In the genomic region with DNA sequence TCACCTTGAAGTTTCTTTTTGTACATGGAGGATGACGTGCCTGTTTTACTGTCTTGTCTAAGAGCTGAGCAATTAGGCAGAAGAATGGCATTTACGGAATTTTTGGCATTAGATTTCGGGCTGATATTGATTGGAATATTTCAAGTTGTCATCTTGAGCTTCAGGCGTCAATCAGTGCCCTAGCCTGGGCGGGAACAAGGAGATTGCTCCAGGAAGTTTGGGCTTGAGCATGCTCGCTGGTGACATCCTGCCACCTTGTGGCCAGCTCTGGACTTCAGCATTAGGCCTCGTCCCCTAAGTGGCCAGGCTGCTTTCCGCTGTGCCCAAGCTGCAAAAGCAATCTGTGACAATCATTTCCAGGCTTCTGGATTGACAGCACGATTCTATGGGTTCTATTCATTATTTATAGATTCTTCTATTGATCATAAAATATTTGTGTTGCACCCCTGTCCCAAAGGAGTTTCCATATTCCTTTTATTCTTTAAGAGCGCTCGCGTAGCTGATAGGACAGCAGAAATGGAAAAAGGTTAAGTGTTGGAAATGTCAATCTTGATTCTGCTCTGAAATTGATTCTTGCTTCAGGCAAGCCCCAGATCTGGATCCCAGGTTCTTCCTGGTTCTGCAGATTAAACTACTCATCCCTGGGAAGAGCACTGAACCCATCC, we compare ENCODE assay signal across 8 cellular contexts.
DNase-seq lines count a peak whose midpoint lies in the region; ATAC-seq and TF ChIP-seq lines count a peak whose summit lies in the region.

No MANE protein-coding gene starts in this region.

- H3K4me3 ChIP-seq in mucosa of descending colon: no peak overlapping the region

- TF ChIP-seq CTCF in mucosa of descending colon (IDR thresholded peaks at IDR 0.05): peak; percentile 70

- H3K9me3 ChIP-seq in mucosa of descending colon: no peaks in the 10 kb centered on the region

- no peaks in the 10 kb centered on the region for H3K4me1 ChIP-seq in mucosa of descending colon (ENCODE audit: low read depth)

- DNase-seq in AG08396 (ENCODE audit: low spot score) (peak; percentile 81), NCI-H774 (lab: John Stamatoyannopoulos, UW) (peak; percentile 81), epidermal melanocyte (ENCODE audit: insufficient read length, low spot score) (peak; percentile 82), mucosa of descending colon (peak; percentile 76 to 93 (median 89))
- peak; percentile 75 for DNase-seq in activated CD8-positive, alpha-beta memory T cell treated with anti-CD3 and anti-CD28 coated beads for 24 hours
- peak; percentile 20 for DNase-seq in stimulated activated CD8-positive, alpha-beta memory T cell treated with anti-CD3 and anti-CD28 coated beads, Interleukin-7, amount 100 ng/mL, for 24 hours (ENCODE audit: low read depth)

- ATAC-seq in GM18868 (IDR thresholded peaks at IDR 0.05; ENCODE audit: unreplicated experiment) (peak; percentile 79), HG03571 (IDR thresholded peaks at IDR 0.05; ENCODE audit: unreplicated experiment) (peak; percentile 71), mucosa of descending colon (peak; percentile 94)

- no peaks in the 10 kb centered on the region for H3K36me3 ChIP-seq in mucosa of descending colon (ENCODE audit: low read depth)

- intact Hi-C loops in mucosa of descending colon (cut with DNase I, micrococcal nuclease): loop anchor here in 1 of 2 donors (5.0 kb wide), 1 partner anchor 324 kb away; no protein-coding TSS in a partner anchor

Comparison
In these comparisons a context has a peak if more than half of its experiments do, and no peak if none do; other contexts are left out.
1. DNase-seq: peak in every context shown above with its lines; median percentile 89 in mucosa of descending colon; 82 in epidermal melanocyte; 81 in AG08396; 81 in NCI-H774; 75 in activated CD8-positive, alpha-beta memory T cell treated with anti-CD3 and anti-CD28 coated beads for 24 hours; 20 in stimulated activated CD8-positive, alpha-beta memory T cell treated with anti-CD3 and anti-CD28 coated beads, Interleukin-7, amount 100 ng/mL, for 24 hours.